10 cellular contexts compared by ENCODE assay signal in genomic region chr1:53344921-53345838, GRCh38. TPM values are rescaled to one million over a fixed set of nuclear protein-coding genes. Genes with fewer than 3 reads are reported as not detected.
DNase-seq lines count a peak whose midpoint lies in the region; ATAC-seq and TF ChIP-seq lines count a peak whose summit lies in the region.
"Had no signal": no experiment of that assay in that cellular context is flagged by ENCODE, and none has a peak within 500 bp of the region (broad histone marks: within the 10 kb centered on the region; RNA-seq: fewer than 3 reads in every experiment).

No MANE protein-coding gene starts in this region.

- intact Hi-C loops in stomach (cut with DNase I; ENCODE audit: low total_unique reads): no loop called here

- H3K9me3 ChIP-seq in stomach (no peaks in the 10 kb centered on the region), HAP-1 (no peaks in the 10 kb centered on the region)

- in situ Hi-C loops in HAP-1 (cut with MboI; ENCODE audit: low sequenced_read_pairs): no loop called here

- WGBS in stomach, 5 donors: 90 to 93% (median 92%) methylated on average over 11 of the region's 11 CpGs

- H3K27me3 ChIP-seq in stomach (peaks cover 0 to 13% (median 0%) of the 10 kb centered on the region in 3 donors), HAP-1 (ENCODE audit: low read depth) (no peaks in the 10 kb centered on the region)

- DNase-seq in activated T-cell treated with anti-CD3 and anti-CD28 coated beads, Interleukin-2, amount 50 U/mL, for 48 hours: peak; percentile 1 to 9
- DNase-seq in activated T-cell treated with anti-CD3 and anti-CD28 coated beads for 4 hours (no peak), stomach (peak; percentile 8), anterior cingulate cortex (lab: John Stamatoyannopoulos, UW) (no peak), Ammon's horn (ENCODE audit: low spot score) (no peak), HAP-1 (ENCODE audit: low spot score in 2 of 2) (no peak)
- DNase-seq: activated naive CD8-positive, alpha-beta T cell treated with anti-CD3 and anti-CD28 coated beads, Interleukin-2, amount 50 U/mL, for 24 hours; NCI-H345 had no signal

- no peak for TF ChIP-seq EP300 in stomach (IDR thresholded peaks at IDR 0.05)

- H3K36me3 ChIP-seq in stomach: no peaks in the 10 kb centered on the region
- no peaks in the 10 kb centered on the region for H3K36me3 ChIP-seq in HAP-1 (replicated peaks)

- TF ChIP-seq POLR2A in stomach (IDR thresholded peaks at IDR 0.05): no peak

- H3K4me3 ChIP-seq in stomach (no peak overlapping the region), HAP-1 (no peak overlapping the region)

- peak; percentile 92 for ATAC-seq in GM21786 (IDR thresholded peaks at IDR 0.05; ENCODE audit: unreplicated experiment)
- peak; percentile 78 for ATAC-seq in HG03558 (IDR thresholded peaks at IDR 0.05; ENCODE audit: extremely low read depth, unreplicated experiment)
- ATAC-seq: activated naive CD8-positive, alpha-beta T cell treated with anti-CD3 and anti-CD28 coated beads, Interleukin-2, amount 50 U/mL, for 24 hours had no signal

- H3K27ac ChIP-seq in stomach: no peak overlapping the region

- no peak for TF ChIP-seq CTCF in stomach (IDR thresholded peaks at IDR 0.05)

- H3K4me1 ChIP-seq in stomach: no peaks in the 10 kb centered on the region
- H3K4me1 ChIP-seq in HAP-1: no peaks in the 10 kb centered on the region

RNA-seq across cellular contexts. Expression of gene LRP8, which starts 17.3 kb away (rescaled TPM):
- 10 to 100 TPM in 1 of 5 donors, 1 to 10 TPM in 3, under 1 TPM in 1; 0.58 to 26.8 (median 3.5) TPM for total RNA-seq in stomach
- 1 to 10 TPM in 2 of 3 donors, under 1 TPM in 1; 0.81 to 2.9 (median 1.1) TPM for polyA plus RNA-seq in stomach

Comparison
In these comparisons a context has a peak if more than half of its experiments do, and no peak if none do; other contexts are left out.
1. DNase-seq: peak in activated T-cell treated with anti-CD3 and anti-CD28 coated beads, Interleukin-2, amount 50 U/mL, for 48 hours (2 of 2) and stomach (single experiment); none in activated T-cell treated with anti-CD3 and anti-CD28 coated beads for 4 hours (single experiment), anterior cingulate cortex (0 of 58), Ammon's horn (single experiment) and HAP-1 (0 of 2).